Comparison of ENCODE assay signal across 8 cellular contexts in genomic region chr11:67391304-67392181, GRCh38. TPM values are rescaled to one million over a fixed set of nuclear protein-coding genes. Genes with fewer than 3 reads are reported as not detected.
DNase-seq lines count a peak whose midpoint lies in the region; ATAC-seq and TF ChIP-seq lines count a peak whose summit lies in the region.

Gene RAD9A, plus strand, starts transcription at chr11:67391986. Its CDS starts 59 bp downstream, at chr11:67392045.

- no peaks in the 10 kb centered on the region for H3K27me3 Mint-ChIP-seq in IgD-negative memory B cell

- H3K4me2 ChIP-seq in PC-3 (ENCODE audit: low read length), result peak within 1 kb of the TSS; percentile 98

- CTCF ChIA-PET in PC-3 (lab: Charles Lee), result interaction anchor here (0.5 to 1.2 kb wide), 8 partner anchors 9 to 60 kb away, joined by 3 to 5 read pairs (median 4); partner anchors contain the start of gene PPP1CA

- H3K27ac ChIP-seq in PC-3 (ENCODE audit: low read length) (peak within 1 kb of the TSS; percentile 81), epithelial cell of prostate (peak within 1 kb of the TSS; percentile 35), mucosa of rectum (ENCODE audit: low read depth in 2 of 2, low read length in 2 of 2) (peak within 1 kb of the TSS; percentile 86 to 88)

- no peaks in the 10 kb centered on the region for H3K9me3 ChIP-seq in PC-3 (ENCODE audit: low read length)
- H3K9me3 ChIP-seq in mucosa of rectum (ENCODE audit: control insufficient read depth in 2 of 2, low read length in 2 of 2), result no peaks in the 10 kb centered on the region

- H3K4me1 ChIP-seq in PC-3 (ENCODE audit: insufficient read depth, low read length) (peaks cover 8% of the 10 kb centered on the region; the same call in 1 of the 2 replicates), mucosa of rectum (ENCODE audit: control insufficient read depth in 2 of 2, insufficient read depth in 2 of 2, low read length in 2 of 2) (peaks cover 16 to 21% of the 10 kb centered on the region in 2 donors)

- no peaks in the 10 kb centered on the region for H3K36me3 ChIP-seq in PC-3 (ENCODE audit: low read depth, low read length)
- peaks cover 0 to 3% of the 10 kb centered on the region in 2 donors for H3K36me3 ChIP-seq in mucosa of rectum (ENCODE audit: control insufficient read depth in 2 of 2, insufficient read depth in 2 of 2, low read length in 2 of 2)

- peak within 1 kb of the TSS; percentile 90 for H2AFZ ChIP-seq in PC-3 (ENCODE audit: low read length)

- H3K36me3 Mint-ChIP-seq in IgD-negative memory B cell, result no peaks in the 10 kb centered on the region

- no peak for TF ChIP-seq CTCF in PC-3 (conservative IDR thresholded peaks at IDR 0.05; ENCODE audit: low read depth, low read length)

- peak within 1 kb of the TSS; percentile 74 to 95 (median 90) for H3K4me3 Mint-ChIP-seq in IgD-negative memory B cell

- peak within 1 kb of the TSS; percentile 80 to 91 (median 90) for H3K27ac Mint-ChIP-seq in IgD-negative memory B cell

- no peaks in the 10 kb centered on the region for H3K9me3 Mint-ChIP-seq in IgD-negative memory B cell

- ATAC-seq in GM21447 (IDR thresholded peaks at IDR 0.05; ENCODE audit: unreplicated experiment) (peak; percentile 51), PC-3 (peak; percentile 66)

- H3K79me2 ChIP-seq in PC-3 (ENCODE audit: low read length), result peaks cover 27% of the 10 kb centered on the region

- intact Hi-C loops in PC-3 (cut with micrococcal nuclease), result loop anchor here (2.0 kb wide), 1 partner anchor 115 kb away; no protein-coding TSS in a partner anchor

- POLR2A ChIA-PET in PC-3 (lab: Charles Lee; ENCODE audit: unreplicated experiment), result interaction anchor here (0.6 to 1.1 kb wide), 3 partner anchors 10 to 46 kb away, joined by 3 to 11 read pairs (median 8); partner anchors contain the start of gene PPP1CA

- no peaks in the 10 kb centered on the region for H4K20me1 ChIP-seq in PC-3 (ENCODE audit: low read length)

- peak; percentile 96 for DNase-seq in CMK (ENCODE audit: low read depth)
- DNase-seq in PC-3, result peak; percentile 97
- DNase-seq in activated T-cell treated with anti-CD3 and anti-CD28 coated beads for 4 hours, result peak; percentile 87
- DNase-seq in epithelial cell of prostate (ENCODE audit: low read depth, low spot score), result no peak
- DNase-seq in stimulated activated CD8-positive, alpha-beta memory T cell treated with anti-CD3 and anti-CD28 coated beads, Interleukin-4, amount 100 ng/mL, for 24 hours (ENCODE audit: low read depth), result peak; percentile 91

- peaks cover 11 to 28% (median 26%) of the 10 kb centered on the region in 3 donors for H3K4me1 Mint-ChIP-seq in IgD-negative memory B cell

- peak within 1 kb of the TSS; percentile 81 for H3K4me3 ChIP-seq in PC-3 (ENCODE audit: low read length)
- H3K4me3 ChIP-seq in mucosa of rectum (ENCODE audit: low read length in 2 of 2), result peak within 1 kb of the TSS; percentile 94 to 98

- no peaks in the 10 kb centered on the region for H3K9me2 ChIP-seq in PC-3 (replicated peaks; ENCODE audit: low read length)

- H3K27me3 ChIP-seq in PC-3 (ENCODE audit: low read length) (no peaks in the 10 kb centered on the region), mucosa of rectum (ENCODE audit: control insufficient read depth in 2 of 2, insufficient read depth in 2 of 2, low read length in 2 of 2) (no peaks in the 10 kb centered on the region)

- no peaks in the 10 kb centered on the region for H3F3A ChIP-seq in PC-3 (ENCODE audit: low read length, unreplicated experiment)

- BruUV-seq in PC-3 (replicated peaks; lab: Mats Ljungman, UMichigan), result TSS peak; percentile 89

- peak within 1 kb of the TSS; percentile 94 for H3K9ac ChIP-seq in PC-3 (ENCODE audit: low read length)
- peak within 1 kb of the TSS; percentile 84 to 92 for H3K9ac ChIP-seq in mucosa of rectum (ENCODE audit: low read depth in 1 of 2, low read length in 2 of 2)

RNA-seq across cellular contexts. Expression of gene RAD9A, which starts in this region (rescaled TPM):
- 12.0 TPM for polyA plus RNA-seq in IgD-negative memory B cell
- 45.5 and 48.9 TPM in 2 replicates for total RNA-seq in PC-3 (2014; rRNA removed)

Comparison
In these comparisons a context has a peak if more than half of its experiments do, and no peak if none do; other contexts are left out.
1. H3K27ac ChIP-seq: peak in every context shown above with its lines; median percentile 87 in mucosa of rectum; 81 in PC-3; 35 in epithelial cell of prostate.